ENCODE assay signal across 9 cellular contexts in the genomic region with DNA sequence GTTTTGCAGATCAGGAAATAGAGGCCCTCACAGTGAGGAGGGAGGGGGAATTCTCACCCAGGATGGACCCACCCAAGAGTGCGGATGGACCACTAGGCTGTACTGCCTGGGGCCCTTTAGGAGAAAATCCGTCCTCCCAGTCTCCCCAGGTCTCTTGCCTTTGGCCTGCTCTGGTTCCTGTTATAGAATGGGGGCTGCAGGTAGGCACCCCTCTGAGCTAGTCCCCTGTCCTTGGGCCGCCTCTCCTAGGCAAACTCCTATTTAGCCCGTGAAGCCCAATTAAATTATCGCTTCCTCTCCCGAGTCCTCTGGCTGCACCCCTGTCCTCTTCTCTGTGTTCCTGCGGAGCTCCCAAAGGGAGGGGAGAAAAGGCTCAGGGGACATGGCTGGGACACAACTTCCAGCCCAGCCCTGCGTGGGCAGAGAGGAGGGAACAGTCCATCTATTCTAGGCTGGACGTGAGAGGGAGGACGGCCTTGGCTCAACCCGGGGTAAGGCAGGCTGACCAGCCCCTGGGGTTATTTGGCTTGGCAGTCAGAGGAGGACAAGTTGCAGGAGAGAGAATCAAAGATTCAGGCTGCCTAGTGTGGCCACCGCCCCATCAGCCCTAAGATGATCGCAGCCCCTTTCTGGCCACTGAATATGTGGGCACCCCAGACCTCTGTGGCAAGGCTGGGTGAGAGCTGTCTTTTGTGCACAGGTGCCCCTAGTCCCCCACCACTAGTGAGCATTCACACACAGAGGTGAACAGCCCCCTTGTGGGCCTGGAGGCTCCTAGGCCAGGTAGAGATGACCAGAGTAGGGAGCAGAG.
A peak's percentile ranks its signal among the peaks of the same experiment; 100 is the strongest.
DNase-seq lines count a peak whose midpoint lies in the region; ATAC-seq and TF ChIP-seq lines count a peak whose summit lies in the region.
"Had no signal": no experiment of that assay in that cellular context is flagged by ENCODE, and none has a peak within 500 bp of the region (broad histone marks: within the 10 kb centered on the region; RNA-seq: fewer than 3 reads in every experiment).

No MANE protein-coding gene starts in this region.

- peaks cover 61% of the 10 kb centered on the region for H3F3A ChIP-seq in SK-N-SH (replicated peaks; ENCODE audit: insufficient read depth)

- no peak overlapping the region; the same call in 1 of the 2 replicates for H3K4me2 ChIP-seq in SK-N-SH

- peaks cover 46% of the 10 kb centered on the region for H3K79me2 ChIP-seq in SK-N-SH (ENCODE audit: insufficient read depth)

- no peak for TF ChIP-seq RAD21 in SK-N-SH (IDR thresholded peaks at IDR 0.05; ENCODE audit: low read length)

- no peak for ATAC-seq in GM21381 (IDR thresholded peaks at IDR 0.05; ENCODE audit: unreplicated experiment)

- peak overlapping the region; percentile 87 for H3K4me3 Mint-ChIP-seq in neural crest cell

- H3K27me3 Mint-ChIP-seq in neural crest cell (ENCODE audit: low read depth), result no peaks in the 10 kb centered on the region

- H3K4me3 ChIP-seq in SK-N-SH (ENCODE audit: low read depth in 2 of 2, low read length in 1 of 2), result no peak overlapping the region
- no peak overlapping the region for H3K4me3 ChIP-seq in esophagus squamous epithelium

- H3K36me3 Mint-ChIP-seq in neural crest cell (ENCODE audit: low read depth), result no peaks in the 10 kb centered on the region

- no peaks in the 10 kb centered on the region for H3K9me3 Mint-ChIP-seq in neural crest cell

- peak overlapping the region; percentile 89 for H3K9ac ChIP-seq in SK-N-SH

- no peak overlapping the region for H2AFZ ChIP-seq in SK-N-SH (ENCODE audit: low read depth)

- POLR2A ChIA-PET in SK-N-SH (lab: Yijun Ruan, JAX), result interaction anchor here (0.6 to 2.1 kb wide), 5 partner anchors 13 to 134 kb away, joined by 3 to 8 read pairs (median 5); no protein-coding TSS in a partner anchor

- H3K36me3 ChIP-seq in SK-N-SH (replicated peaks in 1 of 2; ENCODE audit: control insufficient read depth in 1 of 2, insufficient read depth in 2 of 2, low read length in 1 of 2) (no peaks in the 10 kb centered on the region), esophagus squamous epithelium (no peaks in the 10 kb centered on the region)

- H3K27ac ChIP-seq in SK-N-SH (ENCODE audit: low read depth in 2 of 2, low read length in 1 of 2) (peak overlapping the region; percentile 83 to 100), esophagus squamous epithelium (peak overlapping the region; percentile 97 to 100 (median 98))

- TF ChIP-seq CTCF in SK-N-SH (IDR thresholded peaks at IDR 0.05) (peak; percentile 9; the same call in 1 of the 2 replicates), esophagus squamous epithelium (IDR thresholded peaks at IDR 0.05) (no peak), neural crest cell (conservative IDR thresholded peaks at IDR 0.05) (no peak)

- no peak for TF ChIP-seq EP300 in SK-N-SH (IDR thresholded peaks at IDR 0.05; ENCODE audit: borderline replicate concordance in 1 of 2, low read depth in 1 of 2, low read length in 1 of 2)

- H3K27ac Mint-ChIP-seq in neural crest cell (ENCODE audit: unreplicated experiment), result peak overlapping the region; percentile 79

- TF ChIP-seq POLR2A in esophagus squamous epithelium (IDR thresholded peaks at IDR 0.05), result peak in 1 of 4 donors; percentile 15

- 66% methylated on average over 11 of the region's 13 CpGs for WGBS in SK-N-SH (ENCODE audit: low lambda C conversion rate)
- 73 to 77% methylated on average over 7 of the region's 13 CpGs for WGBS in esophagus squamous epithelium, 2 donors

- intact Hi-C loops in esophagus squamous epithelium (cut with DNase I), result loop anchor here (10.0 kb wide), 1 partner anchor 342 kb away; no protein-coding TSS in a partner anchor

- peak; percentile 78 for DNase-seq in AG20443 (ENCODE audit: low spot score)
- DNase-seq in SK-N-SH, result peak; percentile 62
- DNase-seq in esophagus squamous epithelium (lab: John Stamatoyannopoulos, UW), result no peak
- no peak for DNase-seq in neural crest cell (ENCODE audit: low read depth, low spot score)
- DNase-seq in hippocampal formation (lab: John Stamatoyannopoulos, UW), result no peak
- no peak for DNase-seq in activated gamma-delta T cell (lab: John Stamatoyannopoulos, UW)
- no peak for DNase-seq in NAMALWA (ENCODE audit: low spot score)
- DNase-seq: NCI-H1105 had no signal

- H3K9me2 ChIP-seq in SK-N-SH, result no peaks in the 10 kb centered on the region

- H3K27me3 ChIP-seq in SK-N-SH (ENCODE audit: insufficient read depth), result no peaks in the 10 kb centered on the region
- H3K27me3 ChIP-seq in esophagus squamous epithelium, result no peaks in the 10 kb centered on the region

- peaks cover 52% of the 10 kb centered on the region for H3K4me1 Mint-ChIP-seq in neural crest cell

- H4K20me1 ChIP-seq in SK-N-SH (ENCODE audit: insufficient read depth), result no peaks in the 10 kb centered on the region

- no peaks in the 10 kb centered on the region for H3K9me3 ChIP-seq in SK-N-SH
- no peaks in the 10 kb centered on the region for H3K9me3 ChIP-seq in esophagus squamous epithelium

- CTCF ChIA-PET in SK-N-SH (lab: Yijun Ruan, JAX), result interaction anchor here (0.8 to 6.0 kb wide), 6 partner anchors 9 to 313 kb away, joined by 3 to 41 read pairs (median 3); no protein-coding TSS in a partner anchor

- H3K4me1 ChIP-seq in SK-N-SH (ENCODE audit: control insufficient read depth in 1 of 2, insufficient read depth in 2 of 2, low read depth in 1 of 2, low read length in 1 of 2) (peaks cover 79 to 81% of the 10 kb centered on the region in 2 experiments; a peak in 3 of 4 replicates), esophagus squamous epithelium (peaks cover 75 to 98% (median 78%) of the 10 kb centered on the region in 3 donors)

TF ChIP-seq in SK-N-SH, 30 proteins besides CTCF, POLR2A, EP300 and RAD21:
- TF ChIP-seq FOXJ3 (CRISPR knock-in tag; IDR thresholded peaks at IDR 0.05), result 0 out of 2 replicates have a peak, but pooled peaks have one; percentile 29
- TF ChIP-seq FOXM1 (IDR thresholded peaks at IDR 0.05; ENCODE audit: low read depth), result no peak
- TF ChIP-seq TCF12 (IDR thresholded peaks at IDR 0.05), result no peak
- no peak for TF ChIP-seq MEF2A (IDR thresholded peaks at IDR 0.05; ENCODE audit: borderline replicate concordance, low read depth)
- no peak for TF ChIP-seq NFIC (IDR thresholded peaks at IDR 0.05; ENCODE audit: borderline replicate concordance)

Comparison
In these comparisons a context has a peak if more than half of its experiments do, and no peak if none do; other contexts are left out.
1. DNase-seq: peak in AG20443 (single experiment) and SK-N-SH (single experiment); none in esophagus squamous epithelium (single experiment), neural crest cell (single experiment), hippocampal formation (0 of 2), activated gamma-delta T cell (single experiment) and NAMALWA (single experiment).